In genomic region chr18:25734336-25734735, GRCh38 we compare ENCODE assay signal across 20 cellular contexts.
"Had no signal": no experiment of that assay in that cellular context is flagged by ENCODE, and none has a peak within 500 bp of the region (broad histone marks: within the 10 kb centered on the region; RNA-seq: fewer than 3 reads in every experiment).

No MANE protein-coding gene starts in this region.

- H3K9me3 Mint-ChIP-seq: activated CD4-positive, alpha-beta T cell treated with anti-CD3 and anti-CD28 coated beads, Interleukin-2, amount 10 ng/mL, durations not matched to agents 24 days and 14 days; activated T-helper 2 cell treated with anti-CD3 and anti-CD28 coated beads, Interferon-gamma antibody, Interleukin-2, Interleukin-4, amounts not matched to agents 10 μg/mL and 5 μg/mL and 100 μg/mL, durations not matched to agents 14 hours and 24 hours and 36 hours had no signal

- H3K36me3 ChIP-seq: cardiac muscle cell, left ventricle myocardium inferior, tibial artery, vagina had no signal

- H3K36me3 Mint-ChIP-seq: activated naive CD8-positive, alpha-beta T cell treated with anti-CD3 and anti-CD28 coated beads, Interleukin-2, amount 10 ng/mL, durations not matched to agents 7 days and 5 days had no signal

- H3K27me3 Mint-ChIP-seq: activated CD4-positive, alpha-beta T cell treated with anti-CD3 and anti-CD28 coated beads, Interleukin-2, amount 10 ng/mL, durations not matched to agents 24 days and 14 days; activated naive CD8-positive, alpha-beta T cell treated with anti-CD3 and anti-CD28 coated beads, Interleukin-2, amount 10 ng/mL, durations not matched to agents 7 days and 5 days; dendritic cell treated with granulocyte-macrophage colony-stimulating factor and Interleukin-4, amounts not matched to agents 40 ng/mL and 50 ng/mL, for 4 days had no signal

- H3K4me3 Mint-ChIP-seq: activated CD4-positive, alpha-beta T cell treated with anti-CD3 and anti-CD28 coated beads, Interleukin-2, amount 10 ng/mL, durations not matched to agents 24 days and 14 days; activated CD8-positive, alpha-beta T cell treated with anti-CD3 and anti-CD28 coated beads for 36 hours; activated naive CD8-positive, alpha-beta T cell treated with anti-CD3 and anti-CD28 coated beads, Interleukin-2, amount 10 ng/mL, durations not matched to agents 7 days and 5 days; activated T-cell treated with anti-CD3 and anti-CD28 coated beads, Interleukin-2, amount 50 U/mL, for 24 hours; dendritic cell treated with granulocyte-macrophage colony-stimulating factor and Interleukin-4, amounts not matched to agents 40 ng/mL and 50 ng/mL, for 4 days had no signal

- H3K4me1 ChIP-seq: left ventricle myocardium inferior, tibial artery, vagina had no signal

- DNase-seq: activated CD4-positive, alpha-beta T cell treated with anti-CD3 and anti-CD28 coated beads, Interleukin-2, amount 10 ng/mL, durations not matched to agents 24 days and 14 days; activated CD4-positive, CD25-positive, alpha-beta regulatory T cell; activated CD8-positive, alpha-beta T cell treated with anti-CD3 and anti-CD28 coated beads for 36 hours; activated naive CD4-positive, alpha-beta T cell treated with Interleukin-2 at 50 U/mL for 16 hours; activated naive CD8-positive, alpha-beta T cell treated with anti-CD3 and anti-CD28 coated beads, Interleukin-2, amount 10 ng/mL, durations not matched to agents 7 days and 5 days; activated T-cell treated with anti-CD3 and anti-CD28 coated beads, Interleukin-2, amount 50 U/mL, for 24 hours; amygdala; effector memory CD4-positive, alpha-beta T cell; left ventricle myocardium inferior; stimulated activated CD4-positive, alpha-beta T cell treated with anti-CD3 and anti-CD28 coated beads, Interleukin-12 subunit alpha, Interleukin-12 subunit beta, amount 100 ng/mL, for 4 hours; stimulated activated CD4-positive, alpha-beta T cell treated with anti-CD3 and anti-CD28 coated beads, Interleukin-1b, Interleukin-23, amount 100 ng/mL, for 48 hours; stimulated activated naive CD4-positive, alpha-beta T cell treated with Interleukin-2 at 50 U/mL for 16 hours; substantia nigra; T-helper 9 cell; tibial artery had no signal

- H3K4me3 ChIP-seq: cardiac muscle cell, left ventricle myocardium inferior, tibial artery, vagina had no signal

- H3K4me1 Mint-ChIP-seq: activated CD4-positive, alpha-beta T cell treated with anti-CD3 and anti-CD28 coated beads, Interleukin-2, amount 10 ng/mL, durations not matched to agents 24 days and 14 days; activated naive CD8-positive, alpha-beta T cell treated with anti-CD3 and anti-CD28 coated beads, Interleukin-2, amount 10 ng/mL, durations not matched to agents 7 days and 5 days had no signal

- H3K27ac Mint-ChIP-seq: activated CD4-positive, alpha-beta T cell treated with anti-CD3 and anti-CD28 coated beads, Interleukin-2, amount 10 ng/mL, durations not matched to agents 24 days and 14 days; activated CD8-positive, alpha-beta T cell treated with anti-CD3 and anti-CD28 coated beads for 36 hours; activated naive CD8-positive, alpha-beta T cell treated with anti-CD3 and anti-CD28 coated beads, Interleukin-2, amount 10 ng/mL, durations not matched to agents 7 days and 5 days; activated T-cell treated with anti-CD3 and anti-CD28 coated beads, Interleukin-2, amount 50 U/mL, for 24 hours; activated T-helper 2 cell treated with anti-CD3 and anti-CD28 coated beads, Interferon-gamma antibody, Interleukin-2, Interleukin-4, amounts not matched to agents 10 μg/mL and 5 μg/mL and 100 μg/mL, durations not matched to agents 14 hours and 24 hours and 36 hours; dendritic cell treated with granulocyte-macrophage colony-stimulating factor and Interleukin-4, amounts not matched to agents 40 ng/mL and 50 ng/mL, for 4 days; progenitor cell of endocrine pancreas had no signal

- H3K27me3 ChIP-seq: tibial artery, vagina had no signal

- H3K9me3 ChIP-seq: vagina had no signal

- H3K27ac ChIP-seq: cardiac muscle cell, left ventricle myocardium inferior, tibial artery, vagina had no signal

- ATAC-seq: activated CD8-positive, alpha-beta T cell treated with anti-CD3 and anti-CD28 coated beads for 36 hours had no signal
